ENCODE assay signal across 26 cellular contexts in genomic region chr1:43617011-43617410, GRCh38.
"Had no signal": no experiment of that assay in that cellular context is flagged by ENCODE, and none has a peak within 500 bp of the region (broad histone marks: within the 10 kb centered on the region; RNA-seq: fewer than 3 reads in every experiment).

No MANE protein-coding gene starts in this region.

- H3K4me1 ChIP-seq: colonic mucosa, esophagus squamous epithelium, gastrocnemius medialis, heart right ventricle, left lung had no signal

- DNase-seq: colonic mucosa; cortex of kidney; effector CD8-positive, alpha-beta T cell; effector memory CD8-positive, alpha-beta T cell; endodermal cell; erythroblast; esophagus squamous epithelium; foreskin fibroblast; foreskin melanocyte; gastrocnemius medialis; glutamatergic neuron; head of caudate nucleus; heart right ventricle; hippocampal formation; kidney glomerular epithelial cell; left ventricle myocardium superior; mammary epithelial cell; mesendoderm; midbrain had no signal

- H3K27me3 ChIP-seq: colonic mucosa, esophagus squamous epithelium, gastrocnemius medialis, heart right ventricle, left lung had no signal

- H3K9me3 ChIP-seq: colonic mucosa, esophagus squamous epithelium, gastrocnemius medialis, heart right ventricle, left lung had no signal

- H3K4me3 ChIP-seq: colonic mucosa, esophagus squamous epithelium, gastrocnemius medialis, heart right ventricle, left lung, lung had no signal

- H3K27ac ChIP-seq: colonic mucosa, epithelial cell of prostate, esophagus squamous epithelium, gastrocnemius medialis, heart right ventricle, left lung had no signal

- ATAC-seq: effector memory CD8-positive, alpha-beta T cell; esophagus mucosa; gastrocnemius medialis; heart right ventricle; left lung; left ventricle myocardium superior had no signal

- H3K36me3 ChIP-seq: gastrocnemius medialis, heart right ventricle had no signal

- FAIRE-seq: endometrium, islet of Langerhans, keratinocyte had no signal
